8 cellular contexts compared by ENCODE assay signal in the genomic region with DNA sequence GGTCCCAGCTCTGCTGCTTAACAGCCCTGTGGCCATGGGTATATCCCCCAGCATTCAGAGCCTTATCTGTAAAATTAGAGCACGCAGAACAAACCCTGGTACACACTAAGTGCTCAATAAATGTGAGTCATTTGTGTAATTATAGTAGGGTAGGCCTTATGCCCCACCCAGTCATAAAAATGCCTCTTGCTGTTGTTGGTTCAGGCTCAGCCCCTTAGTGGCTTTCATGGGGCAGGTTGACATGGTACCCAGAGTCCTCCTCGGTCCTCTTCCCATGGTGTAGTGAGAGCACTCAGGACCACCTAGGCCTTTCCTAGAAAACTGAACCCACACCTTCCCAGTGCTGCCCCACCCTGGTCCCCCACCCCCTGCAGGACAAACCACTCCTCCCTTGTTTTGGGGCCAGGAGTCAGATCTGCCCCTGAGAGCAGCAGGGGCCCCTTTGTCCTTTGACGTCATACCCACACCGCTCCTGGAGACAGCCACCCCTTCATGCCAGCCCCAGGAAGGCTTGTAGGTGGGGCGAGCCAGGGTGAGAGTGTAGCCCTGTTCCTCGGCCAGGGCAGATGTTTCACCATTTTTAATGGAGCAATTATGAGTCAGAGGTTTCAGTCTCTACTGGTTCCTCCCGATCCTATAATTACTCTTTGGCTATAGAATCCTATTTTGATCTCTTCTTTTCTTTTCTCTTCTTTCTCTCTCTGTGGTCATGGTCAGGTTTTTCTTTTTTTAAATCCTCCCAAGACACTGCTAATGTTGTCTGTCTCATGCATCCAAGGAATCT. TPM values are rescaled to one million over a fixed set of nuclear protein-coding genes. Genes with fewer than 3 reads are reported as not detected.
DNase-seq lines count a peak whose midpoint lies in the region; ATAC-seq and TF ChIP-seq lines count a peak whose summit lies in the region.

No MANE protein-coding gene starts in this region.

- H3K4me3 Mint-ChIP-seq in dendritic cell treated with granulocyte-macrophage colony-stimulating factor and Interleukin-4, amounts not matched to agents 40 ng/mL and 50 ng/mL, for 4 days: peak overlapping the region; percentile 31

- H3K27ac ChIP-seq in HEK293 (ENCODE audit: extremely low read depth, low read depth, low read length) (peak overlapping the region; percentile 98), SJSA1 (peak overlapping the region; percentile 96), aorta (ENCODE audit: low read depth in 1 of 2, low read length in 2 of 2) (peak overlapping the region; percentile 83 to 99)

- no peaks in the 10 kb centered on the region for H3K27me3 Mint-ChIP-seq in dendritic cell treated with granulocyte-macrophage colony-stimulating factor and Interleukin-4, amounts not matched to agents 40 ng/mL and 50 ng/mL, for 4 days

- intact Hi-C loops in dendritic cell treated with granulocyte-macrophage colony-stimulating factor and Interleukin-4, amounts not matched to agents 40 ng/mL and 50 ng/mL, for 4 days (cut with micrococcal nuclease): no loop called here
- intact Hi-C loops in mucosa of descending colon (cut with DNase I, micrococcal nuclease) (no loop called here), aorta (cut with DNase I) (no loop called here)

- peaks cover 94% of the 10 kb centered on the region for H3K4me1 Mint-ChIP-seq in dendritic cell treated with granulocyte-macrophage colony-stimulating factor and Interleukin-4, amounts not matched to agents 40 ng/mL and 50 ng/mL, for 4 days (ENCODE audit: low read depth)

- no peaks in the 10 kb centered on the region for H3K9me3 Mint-ChIP-seq in dendritic cell treated with granulocyte-macrophage colony-stimulating factor and Interleukin-4, amounts not matched to agents 40 ng/mL and 50 ng/mL, for 4 days

- no peaks in the 10 kb centered on the region for H3K27me3 ChIP-seq in SJSA1 (replicated peaks)
- no peaks in the 10 kb centered on the region for H3K27me3 ChIP-seq in aorta (ENCODE audit: control insufficient read depth in 1 of 2, insufficient read depth in 2 of 2, low read length in 1 of 2)

- H3K4me3 ChIP-seq in HEK293 (ENCODE audit: low read depth, low read length) (no peak overlapping the region), SJSA1 (no peak overlapping the region), mucosa of descending colon (peak overlapping the region; percentile 3), aorta (ENCODE audit: low read length in 2 of 2) (no peak overlapping the region)

- ATAC-seq in mucosa of descending colon (peak; percentile 74), aorta (ENCODE audit: low FRiP score) (peak; percentile 77), GM19463 (IDR thresholded peaks at IDR 0.05; ENCODE audit: unreplicated experiment) (no peak), HG03439 (IDR thresholded peaks at IDR 0.05; ENCODE audit: unreplicated experiment) (no peak)

- no peak for TF ChIP-seq CTCF in HEK293 (tag by site-specific recombination; IDR thresholded peaks at IDR 0.05)
- no peak for TF ChIP-seq CTCF in mucosa of descending colon (IDR thresholded peaks at IDR 0.05)

- peaks cover 23% of the 10 kb centered on the region for H3K36me3 Mint-ChIP-seq in dendritic cell treated with granulocyte-macrophage colony-stimulating factor and Interleukin-4, amounts not matched to agents 40 ng/mL and 50 ng/mL, for 4 days (ENCODE audit: low read depth)

- H3K4me1 ChIP-seq in HEK293 (ENCODE audit: control insufficient read depth, insufficient read depth, low read length) (peaks cover 41% of the 10 kb centered on the region), SJSA1 (replicated peaks) (peaks cover 78% of the 10 kb centered on the region), mucosa of descending colon (ENCODE audit: low read depth) (peaks cover 91% of the 10 kb centered on the region), aorta (ENCODE audit: control insufficient read depth in 1 of 2, insufficient read depth in 2 of 2, low read length in 2 of 2) (peaks cover 7 to 8% of the 10 kb centered on the region in 2 donors)

- POLR2A ChIA-PET in HEK293 (lab: Yijun Ruan, JAX): interaction anchor here (0.5 to 2.3 kb wide), 23 partner anchors 8 to 441 kb away, joined by 3 to 63 read pairs (median 4); partner anchors contain the start of genes ACTN4, ECH1, EIF3K and FAM98C

- DNase-seq in AG20443 (ENCODE audit: low spot score) (peak; percentile 89), SJSA1 (ENCODE audit: low read depth in 1 of 2, low spot score in 2 of 2) (peak; percentile 88 to 89), mucosa of descending colon (peak; percentile 75 to 91 (median 83)), aorta (peak; percentile 83 to 89)

- CTCF ChIA-PET in HEK293 (lab: Yijun Ruan, JAX): interaction anchor here (0.6 to 2.8 kb wide), 6 partner anchors 17 to 281 kb away, joined by 3 to 12 read pairs (median 4); partner anchors contain the start of genes ACTN4, MRPS12 and SARS2

- H3K36me3 ChIP-seq in HEK293 (ENCODE audit: control insufficient read depth in 2 of 2, insufficient read depth in 1 of 2, low read length in 2 of 2) (peaks cover 2 to 27% of the 10 kb centered on the region in 2 experiments), SJSA1 (peaks cover 64% of the 10 kb centered on the region), mucosa of descending colon (ENCODE audit: low read depth) (no peaks in the 10 kb centered on the region), aorta (ENCODE audit: control insufficient read depth in 1 of 2, insufficient read depth in 2 of 2, low read length in 1 of 2) (peaks cover 0 to 4% of the 10 kb centered on the region in 2 donors)

- H3K9me3 ChIP-seq in HEK293 (ENCODE audit: control insufficient read depth, insufficient read depth, low read depth, low read length): no peaks in the 10 kb centered on the region
- no peaks in the 10 kb centered on the region for H3K9me3 ChIP-seq in SJSA1 (replicated peaks)
- no peaks in the 10 kb centered on the region for H3K9me3 ChIP-seq in mucosa of descending colon
- H3K9me3 ChIP-seq in aorta (ENCODE audit: control insufficient read depth, low read length): no peaks in the 10 kb centered on the region

- 20 to 25% methylated on average over 7 of the region's 7 CpGs for WGBS in aorta, 2 donors

- peak overlapping the region; percentile 86 for H3K27ac Mint-ChIP-seq in dendritic cell treated with granulocyte-macrophage colony-stimulating factor and Interleukin-4, amounts not matched to agents 40 ng/mL and 50 ng/mL, for 4 days

TF ChIP-seq in HEK293, 187 proteins besides CTCF, POLR2A, EP300 and RAD21 (continues in another document):
- TF ChIP-seq ZNF473 (tag by site-specific recombination; IDR thresholded peaks at IDR 0.05) (no peak), ZNF639 (tag by site-specific recombination; IDR thresholded peaks at IDR 0.05) (peak; percentile 56), MYNN (tag by site-specific recombination; IDR thresholded peaks at IDR 0.05; ENCODE audit: borderline replicate concordance) (0 out of 2 replicates have a peak, but pooled peaks have one; percentile 8), ZNF501 (tag by site-specific recombination; IDR thresholded peaks at IDR 0.05) (peak; percentile 91), ZFP69B (tag by site-specific recombination; IDR thresholded peaks at IDR 0.05) (peak; percentile 52; the same call in 1 of the 2 replicates), ZNF529 (tag by site-specific recombination; IDR thresholded peaks at IDR 0.05; ENCODE audit: insufficient replicate concordance) (no peak), WT1 (tag by site-specific recombination; IDR thresholded peaks at IDR 0.05) (peak; percentile 87), ZNF324 (tag by site-specific recombination; IDR thresholded peaks at IDR 0.05) (0 out of 2 replicates have a peak, but pooled peaks have one; percentile 17)

RNA-seq across cellular contexts. Expression of gene ACTN4, which starts 36.8 kb away (rescaled TPM):
- 193 and 399 TPM in 2 replicates for total RNA-seq in SJSA1 (2014; rRNA removed; shearing (Covaris generic))
- total RNA-seq in mucosa of descending colon: 1,000 to 10,000 TPM in 2 of 3 donors, 100 to 1,000 TPM in 1; 566 to 1,080 (median 1,014) TPM
- 1,000 to 10,000 TPM in 1 of 2 donors, 100 to 1,000 TPM in 1; 794 to 1,985 TPM for total RNA-seq in aorta
- 100 to 1,000 TPM; 111 to 163 TPM for polyA plus RNA-seq in aorta

Comparison
In these comparisons a context has a peak if more than half of its experiments do, and no peak if none do; other contexts are left out.
1. ATAC-seq: peak in mucosa of descending colon (single experiment) and aorta (single experiment); none in GM19463 (single experiment) and HG03439 (single experiment).
2. Peak in every context shown above with its lines, with median percentiles within 50 percentile points of each other: DNase-seq and H3K27ac ChIP-seq.